16 cellular contexts compared by ENCODE assay signal in genomic region chr1:175530167-175530566, GRCh38.
DNase-seq lines count a peak whose midpoint lies in the region; ATAC-seq and TF ChIP-seq lines count a peak whose summit lies in the region.
"Had no signal": no experiment of that assay in that cellular context is flagged by ENCODE, and none has a peak within 500 bp of the region (broad histone marks: within the 10 kb centered on the region; RNA-seq: fewer than 3 reads in every experiment).

No MANE protein-coding gene starts in this region.

- H3K4me1 Mint-ChIP-seq in GM23338 (peaks cover 6% of the 10 kb centered on the region), endodermal cell (peaks cover 8% of the 10 kb centered on the region)
- H3K4me1 Mint-ChIP-seq: CD4-positive, CD25-positive, alpha-beta regulatory T cell had no signal

- no peak overlapping the region for H2BK15ac ChIP-seq in neuronal stem cell (ENCODE audit: low read length)

- ATAC-seq in GM23338 (peak; percentile 60), GM21423 (IDR thresholded peaks at IDR 0.05; ENCODE audit: unreplicated experiment) (no peak)

- no peaks in the 10 kb centered on the region for H3F3A ChIP-seq in GM23338 (replicated peaks; ENCODE audit: low read depth)

- H3K79me1 ChIP-seq in neuronal stem cell (ENCODE audit: low read depth, low read length): no peaks in the 10 kb centered on the region

- H3K9ac ChIP-seq in endodermal cell (ENCODE audit: extremely low read depth, low read length, poor library complexity, severe bottlenecking) (no peak overlapping the region), neuronal stem cell (ENCODE audit: low read depth, low read length, poor library complexity) (no peak overlapping the region)

- no peak overlapping the region for H2BK5ac ChIP-seq in neuronal stem cell (ENCODE audit: low read length)

- H3K14ac ChIP-seq in neuronal stem cell (ENCODE audit: low read length): no peak overlapping the region

- no peaks in the 10 kb centered on the region for H3K9me3 Mint-ChIP-seq in GM23338
- H3K9me3 Mint-ChIP-seq in endodermal cell: no peaks in the 10 kb centered on the region
- H3K9me3 Mint-ChIP-seq: CD4-positive, CD25-positive, alpha-beta regulatory T cell had no signal

- TF ChIP-seq CTCF in GM23338 (conservative IDR thresholded peaks at IDR 0.05; ENCODE audit: low read depth in 2 of 2): no peak
- no peak for TF ChIP-seq CTCF in endodermal cell (conservative IDR thresholded peaks at IDR 0.05)

- no peaks in the 10 kb centered on the region for H4K20me1 ChIP-seq in GM23338 (replicated peaks; ENCODE audit: insufficient read depth)

- H4K91ac ChIP-seq in neuronal stem cell (ENCODE audit: low read depth, low read length, poor library complexity): no peak overlapping the region

- H3K27me3 ChIP-seq in GM23338 (ENCODE audit: insufficient read depth) (no peaks in the 10 kb centered on the region), endodermal cell (ENCODE audit: control insufficient read depth, insufficient read depth, low read length, poor library complexity, severe bottlenecking) (no peaks in the 10 kb centered on the region), neuronal stem cell (ENCODE audit: control insufficient read depth in 3 of 3, insufficient read depth in 3 of 3, low read depth in 1 of 3, low read length in 3 of 3) (no peaks in the 10 kb centered on the region)

- no peaks in the 10 kb centered on the region for H3K36me3 Mint-ChIP-seq in GM23338 (ENCODE audit: low read depth)
- H3K36me3 Mint-ChIP-seq in endodermal cell (ENCODE audit: low read depth): no peaks in the 10 kb centered on the region
- H3K36me3 Mint-ChIP-seq: CD4-positive, CD25-positive, alpha-beta regulatory T cell had no signal

- no peak overlapping the region for H3K4me2 ChIP-seq in GM23338
- no peak overlapping the region for H3K4me2 ChIP-seq in neuronal stem cell (ENCODE audit: insufficient read depth, low read length, poor library complexity, severe bottlenecking)

- H3K4me3 Mint-ChIP-seq in GM23338: no peak overlapping the region
- H3K4me3 Mint-ChIP-seq in endodermal cell: no peak overlapping the region
- H3K4me3 Mint-ChIP-seq: CD4-positive, CD25-positive, alpha-beta regulatory T cell had no signal

- H3K36me3 ChIP-seq in GM23338 (ENCODE audit: insufficient read depth): no peaks in the 10 kb centered on the region
- H3K36me3 ChIP-seq in endodermal cell (ENCODE audit: control insufficient read depth, insufficient read depth, low read length): no peaks in the 10 kb centered on the region
- H3K36me3 ChIP-seq in neuronal stem cell (replicated peaks in 1 of 2; ENCODE audit: control insufficient read depth in 2 of 2, insufficient read depth in 2 of 2, low read length in 2 of 2): no peaks in the 10 kb centered on the region

- H3K27ac Mint-ChIP-seq in GM23338 (no peak overlapping the region), endodermal cell (no peak overlapping the region)

- DNase-seq in NCI-H82 (lab: John Stamatoyannopoulos, UW) (peak; percentile 40), NCI-H82 treated with DMSO at 0.1 percent for 48 hours (lab: John Stamatoyannopoulos, UW; ENCODE audit: unreplicated experiment) (no peak), GM23338 (ENCODE audit: low spot score) (no peak), endodermal cell (peak; percentile 48), neuronal stem cell (ENCODE audit: low spot score) (no peak), NCI-H1436 treated with DMSO at 0.1 percent for 48 hours (lab: John Stamatoyannopoulos, UW) (no peak)
- no peak for DNase-seq in activated naive CD4-positive, alpha-beta T cell treated with anti-CD3 and anti-CD28 coated beads, Interleukin-2, amount 50 U/mL, for 16 hours
- DNase-seq: CD4-positive, CD25-positive, alpha-beta regulatory T cell; HCEC 1CT; IMR-90; Kasumi-1; NCI-H2029 treated with DMSO at 0.1 percent for 48 hours; NCI-H2227 treated with DMSO at 0.1 percent for 48 hours; NCI-H748 treated with DMSO at 0.1 percent for 48 hours; SIG-M5 had no signal

- no peak overlapping the region for H2BK120ac ChIP-seq in neuronal stem cell (ENCODE audit: low read depth, low read length)

- WGBS in endodermal cell (ENCODE audit: insufficient coverage in 1 of 2, insufficient read length in 1 of 2), 2 experiments: 79 to 83% methylated on average over 1 to 4 of the region's 4 CpGs
- no CpG with 5 or more reads among the region's 4 CpGs for WGBS in neuronal stem cell (ENCODE audit: extremely low coverage in 2 of 2, insufficient read length in 2 of 2, insufficient replicate concordance in 1 of 2), 2 donors

- H3K4me1 ChIP-seq in GM23338 (ENCODE audit: insufficient read depth) (0 out of 2 replicates have a peak, but pooled peaks cover 3% of the 10 kb centered on the region), endodermal cell (ENCODE audit: control insufficient read depth, insufficient read depth, low read length) (no peaks in the 10 kb centered on the region), neuronal stem cell (ENCODE audit: control insufficient read depth in 2 of 2, insufficient read depth in 1 of 2, low read depth in 1 of 2, low read length in 2 of 2) (no peaks in the 10 kb centered on the region)

- H3K4me3 ChIP-seq in GM23338 (no peak overlapping the region), endodermal cell (ENCODE audit: low read length) (no peak overlapping the region), neuronal stem cell (ENCODE audit: low read length in 2 of 2) (no peak overlapping the region)

- H3K18ac ChIP-seq in neuronal stem cell (ENCODE audit: low read length): peak overlapping the region; percentile 9

- H3K9me2 ChIP-seq in GM23338 (ENCODE audit: insufficient read depth): 0 out of 2 replicates have a peak, but pooled peaks cover 3% of the 10 kb centered on the region

- no peak overlapping the region for H3K23ac ChIP-seq in neuronal stem cell (ENCODE audit: low read depth, low read length, poor library complexity)

- H3K27me3 Mint-ChIP-seq in GM23338 (ENCODE audit: insufficient read depth, low read depth, poor library complexity) (no peaks in the 10 kb centered on the region), endodermal cell (ENCODE audit: insufficient read depth) (no peaks in the 10 kb centered on the region)

- H3K27ac ChIP-seq in GM23338 (ENCODE audit: low read depth): no peak overlapping the region
- H3K27ac ChIP-seq in endodermal cell (ENCODE audit: low read depth, low read length): no peak overlapping the region
- H3K27ac ChIP-seq in neuronal stem cell (replicated peaks; ENCODE audit: low read length): no peak overlapping the region

- H3K9me3 ChIP-seq in endodermal cell (ENCODE audit: control insufficient read depth, low read length): no peaks in the 10 kb centered on the region
- no peaks in the 10 kb centered on the region for H3K9me3 ChIP-seq in neuronal stem cell (replicated peaks in 1 of 2; ENCODE audit: control insufficient read depth in 2 of 2, insufficient read depth in 1 of 2, low read depth in 1 of 2, low read length in 2 of 2)

- no peak overlapping the region for H2AFZ ChIP-seq in GM23338
- no peak overlapping the region for H2AFZ ChIP-seq in neuronal stem cell (ENCODE audit: low read length)

- H2BK12ac ChIP-seq in neuronal stem cell (ENCODE audit: low read length): no peak overlapping the region

- H3K4ac ChIP-seq in neuronal stem cell (ENCODE audit: low read length): no peak overlapping the region

- H4K8ac ChIP-seq in neuronal stem cell (ENCODE audit: low read depth, low read length): no peak overlapping the region

- no peak overlapping the region for H2AK5ac ChIP-seq in neuronal stem cell (ENCODE audit: low read depth, low read length)

- no peaks in the 10 kb centered on the region for H3K79me2 ChIP-seq in GM23338 (replicated peaks; ENCODE audit: insufficient read depth)

TF ChIP-seq in GM23338, 12 proteins besides CTCF, POLR2A, EP300 and RAD21 (continues in another document):
- TF ChIP-seq, protein P1, sequence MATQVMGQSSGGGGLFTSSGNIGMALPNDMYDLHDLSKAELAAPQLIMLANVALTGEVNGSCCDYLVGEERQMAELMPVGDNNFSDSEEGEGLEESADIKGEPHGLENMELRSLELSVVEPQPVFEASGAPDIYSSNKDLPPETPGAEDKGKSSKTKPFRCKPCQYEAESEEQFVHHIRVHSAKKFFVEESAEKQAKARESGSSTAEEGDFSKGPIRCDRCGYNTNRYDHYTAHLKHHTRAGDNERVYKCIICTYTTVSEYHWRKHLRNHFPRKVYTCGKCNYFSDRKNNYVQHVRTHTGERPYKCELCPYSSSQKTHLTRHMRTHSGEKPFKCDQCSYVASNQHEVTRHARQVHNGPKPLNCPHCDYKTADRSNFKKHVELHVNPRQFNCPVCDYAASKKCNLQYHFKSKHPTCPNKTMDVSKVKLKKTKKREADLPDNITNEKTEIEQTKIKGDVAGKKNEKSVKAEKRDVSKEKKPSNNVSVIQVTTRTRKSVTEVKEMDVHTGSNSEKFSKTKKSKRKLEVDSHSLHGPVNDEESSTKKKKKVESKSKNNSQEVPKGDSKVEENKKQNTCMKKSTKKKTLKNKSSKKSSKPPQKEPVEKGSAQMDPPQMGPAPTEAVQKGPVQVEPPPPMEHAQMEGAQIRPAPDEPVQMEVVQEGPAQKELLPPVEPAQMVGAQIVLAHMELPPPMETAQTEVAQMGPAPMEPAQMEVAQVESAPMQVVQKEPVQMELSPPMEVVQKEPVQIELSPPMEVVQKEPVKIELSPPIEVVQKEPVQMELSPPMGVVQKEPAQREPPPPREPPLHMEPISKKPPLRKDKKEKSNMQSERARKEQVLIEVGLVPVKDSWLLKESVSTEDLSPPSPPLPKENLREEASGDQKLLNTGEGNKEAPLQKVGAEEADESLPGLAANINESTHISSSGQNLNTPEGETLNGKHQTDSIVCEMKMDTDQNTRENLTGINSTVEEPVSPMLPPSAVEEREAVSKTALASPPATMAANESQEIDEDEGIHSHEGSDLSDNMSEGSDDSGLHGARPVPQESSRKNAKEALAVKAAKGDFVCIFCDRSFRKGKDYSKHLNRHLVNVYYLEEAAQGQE (IDR thresholded peaks at IDR 0.05; ENCODE audit: unreplicated experiment): no peak
- TF ChIP-seq, protein P2, sequence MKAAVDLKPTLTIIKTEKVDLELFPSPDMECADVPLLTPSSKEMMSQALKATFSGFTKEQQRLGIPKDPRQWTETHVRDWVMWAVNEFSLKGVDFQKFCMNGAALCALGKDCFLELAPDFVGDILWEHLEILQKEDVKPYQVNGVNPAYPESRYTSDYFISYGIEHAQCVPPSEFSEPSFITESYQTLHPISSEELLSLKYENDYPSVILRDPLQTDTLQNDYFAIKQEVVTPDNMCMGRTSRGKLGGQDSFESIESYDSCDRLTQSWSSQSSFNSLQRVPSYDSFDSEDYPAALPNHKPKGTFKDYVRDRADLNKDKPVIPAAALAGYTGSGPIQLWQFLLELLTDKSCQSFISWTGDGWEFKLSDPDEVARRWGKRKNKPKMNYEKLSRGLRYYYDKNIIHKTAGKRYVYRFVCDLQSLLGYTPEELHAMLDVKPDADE (IDR thresholded peaks at IDR 0.05): no peak
- TF ChIP-seq POLR2AphosphoS5 (IDR thresholded peaks at IDR 0.05; ENCODE audit: low read depth) (no peak), JUNB (IDR thresholded peaks at IDR 0.05; ENCODE audit: unreplicated experiment) (no peak), NANOG (IDR thresholded peaks at IDR 0.05; ENCODE audit: borderline replicate concordance) (no peak), CREB1 (CRISPR knock-in tag; IDR thresholded peaks at IDR 0.05; ENCODE audit: low read depth) (no peak), STAT1 (IDR thresholded peaks at IDR 0.05; ENCODE audit: unreplicated experiment) (no peak), ZNF331 (CRISPR knock-in tag; IDR thresholded peaks at IDR 0.05; ENCODE audit: low read depth) (no peak)

Comparison
In these comparisons a context has a peak if more than half of its experiments do, and no peak if none do; other contexts are left out.
1. DNase-seq: peak in NCI-H82 (single experiment) and endodermal cell (single experiment); none in NCI-H82 treated with DMSO at 0.1 percent for 48 hours (single experiment), GM23338 (single experiment), neuronal stem cell (single experiment), NCI-H1436 treated with DMSO at 0.1 percent for 48 hours (single experiment) and activated naive CD4-positive, alpha-beta T cell treated with anti-CD3 and anti-CD28 coated beads, Interleukin-2, amount 50 U/mL, for 16 hours (single experiment).